8 cellular contexts compared by ENCODE assay signal in the genomic region with DNA sequence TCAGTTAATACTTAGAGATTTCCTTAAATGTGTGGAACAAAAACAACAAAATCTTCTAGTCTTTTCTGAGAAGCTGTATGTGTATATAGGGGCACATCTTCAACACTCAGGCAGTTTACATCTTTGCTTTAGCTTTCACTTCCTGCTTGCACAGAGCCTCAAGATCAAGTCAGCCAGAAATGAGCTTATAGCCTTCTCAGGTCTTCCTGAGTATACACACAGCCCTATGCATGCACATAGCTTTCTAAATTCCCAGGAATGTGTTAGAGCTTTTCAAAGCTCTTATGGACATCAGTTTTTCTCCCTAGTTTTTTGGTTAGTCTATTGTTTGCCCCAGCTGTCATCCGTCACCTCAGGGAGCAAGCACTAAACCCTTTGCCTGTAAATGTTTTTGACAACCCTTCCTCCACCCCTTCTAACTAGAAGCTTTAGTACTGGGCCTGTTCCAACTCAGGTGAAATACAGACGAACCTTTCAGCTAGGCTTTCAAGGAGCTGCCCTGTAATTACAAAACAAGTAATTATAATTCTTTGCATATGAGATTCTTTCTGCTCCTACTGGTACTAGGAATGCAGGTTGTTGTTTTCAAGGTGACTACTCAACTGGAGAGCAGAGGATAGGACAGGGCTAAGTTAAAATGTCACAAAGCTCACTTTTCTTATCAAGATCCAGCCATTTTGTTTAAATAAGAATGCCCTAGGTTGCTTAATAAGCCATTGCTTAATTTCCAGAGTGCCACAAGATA. TPM values are rescaled to one million over a fixed set of nuclear protein-coding genes. Genes with fewer than 3 reads are reported as not detected.
DNase-seq lines count a peak whose midpoint lies in the region; ATAC-seq, FAIRE-seq and TF ChIP-seq lines count a peak whose summit lies in the region.

No MANE protein-coding gene starts in this region.

- no peak for TF ChIP-seq CTCF in CD8-positive, alpha-beta T cell (IDR thresholded peaks at IDR 0.05)
- TF ChIP-seq CTCF in body of pancreas (IDR thresholded peaks at IDR 0.05) = no peak
- TF ChIP-seq CTCF in Calu3 (IDR thresholded peaks at IDR 0.05; ENCODE audit: unreplicated experiment) = no peak

- intact Hi-C loops in CD8-positive, alpha-beta T cell (cut with DNase I, micrococcal nuclease) = no loop called here
- intact Hi-C loops in body of pancreas (cut with DNase I) (no loop called here), Calu3 (cut with micrococcal nuclease; ENCODE audit: unreplicated experiment) (no loop called here)

- peaks cover 18% of the 10 kb centered on the region for H3K4me1 Mint-ChIP-seq in CD8-positive, alpha-beta T cell (ENCODE audit: low read depth)
- H3K4me1 Mint-ChIP-seq in Calu3 (ENCODE audit: low read depth, unreplicated experiment) = no peaks in the 10 kb centered on the region

- CTCF ChIA-PET in CD8-positive, alpha-beta T cell (lab: Charles Lee) = interaction anchor here (0.7 to 1.1 kb wide), 2 partner anchors 26 to 29 kb away, joined by 3 read pairs; no protein-coding TSS in a partner anchor
- CTCF ChIA-PET in Calu3 (lab: Charles Lee) = interaction anchor here (0.6 kb wide), 1 partner anchor 17 kb away, joined by 3 read pairs; no protein-coding TSS in a partner anchor

- no peaks in the 10 kb centered on the region for H3K36me3 ChIP-seq in CD8-positive, alpha-beta T cell (ENCODE audit: insufficient read depth, low read length)
- no peaks in the 10 kb centered on the region for H3K36me3 ChIP-seq in body of pancreas (replicated peaks in 1 of 2; ENCODE audit: insufficient read depth in 1 of 2, low read depth in 2 of 2)

- no peaks in the 10 kb centered on the region for H3K27me3 Mint-ChIP-seq in CD8-positive, alpha-beta T cell (ENCODE audit: low read depth)
- H3K27me3 Mint-ChIP-seq in Calu3 (ENCODE audit: unreplicated experiment) = no peaks in the 10 kb centered on the region

- no TSS peak for BruUV-seq in Calu3 (replicated peaks; lab: Mats Ljungman, UMichigan)

- peaks cover 9% of the 10 kb centered on the region for H3K36me3 Mint-ChIP-seq in CD8-positive, alpha-beta T cell
- H3K36me3 Mint-ChIP-seq in Calu3 (ENCODE audit: insufficient read depth, unreplicated experiment) = no peaks in the 10 kb centered on the region

- H3K27me3 ChIP-seq in CD8-positive, alpha-beta T cell (ENCODE audit: insufficient read depth, low read length) = no peaks in the 10 kb centered on the region
- no peaks in the 10 kb centered on the region for H3K27me3 ChIP-seq in body of pancreas

- H3K4me1 ChIP-seq in CD8-positive, alpha-beta T cell (ENCODE audit: insufficient read depth, low read length) = peaks cover 16% of the 10 kb centered on the region
- H3K4me1 ChIP-seq in body of pancreas = peaks cover 12% of the 10 kb centered on the region

- no peak for DNase-seq in CD8-positive, alpha-beta T cell
- no peak for DNase-seq in GM19239 (ENCODE audit: insufficient read length, low spot score)
- DNase-seq in body of pancreas = no peak
- no peak for DNase-seq in NCI-H1092 treated with DMSO at 0.1 percent for 48 hours (lab: John Stamatoyannopoulos, UW)
- no peak for DNase-seq in hypothalamus (lab: John Stamatoyannopoulos, UW)
- no peak for DNase-seq in Calu3
- no peak for DNase-seq in activated effector memory CD4-positive, alpha-beta T cell treated with anti-CD3 and anti-CD28 coated beads, Interleukin-2, amount 50 U/mL, for 16 hours

- peak; percentile 91 for FAIRE-seq in GM19239 (lab: Jason Lieb, UNC)

- H3K9me3 Mint-ChIP-seq in CD8-positive, alpha-beta T cell = peaks cover 9% of the 10 kb centered on the region
- H3K9me3 Mint-ChIP-seq in Calu3 (ENCODE audit: low read depth, unreplicated experiment) = no peaks in the 10 kb centered on the region

- TF ChIP-seq POLR2A in body of pancreas (IDR thresholded peaks at IDR 0.05) = no peak

- peak overlapping the region; percentile 5 for H3K27ac ChIP-seq in CD8-positive, alpha-beta T cell (ENCODE audit: low read depth, low read length)
- H3K27ac ChIP-seq in body of pancreas = peak overlapping the region in 3 of 4 donors; percentile 37 to 62 (median 55)

- H3K9me3 ChIP-seq in CD8-positive, alpha-beta T cell (ENCODE audit: low read length) = no peaks in the 10 kb centered on the region
- H3K9me3 ChIP-seq in body of pancreas = peaks cover 0 to 7% (median 0%) of the 10 kb centered on the region in 3 donors

- H3K4me3 Mint-ChIP-seq in CD8-positive, alpha-beta T cell = peak overlapping the region; percentile 27
- no peak overlapping the region for H3K4me3 Mint-ChIP-seq in Calu3 (ENCODE audit: low read depth, unreplicated experiment)

- WGBS in body of pancreas, 2 donors = 30 to 40% methylated on average over 2 of the region's 2 CpGs

- H3K27ac Mint-ChIP-seq in CD8-positive, alpha-beta T cell = peak overlapping the region; percentile 88
- no peak overlapping the region for H3K27ac Mint-ChIP-seq in Calu3 (ENCODE audit: unreplicated experiment)

- POLR2A ChIA-PET in CD8-positive, alpha-beta T cell (lab: Charles Lee) = interaction anchor here (1.1 to 2.0 kb wide), 2 partner anchors 8 to 23 kb away, joined by 3 to 15 read pairs; partner anchors contain the start of gene MTMR10

- peak; percentile 65 for ATAC-seq in CD8-positive, alpha-beta T cell
- ATAC-seq in HG03159 (IDR thresholded peaks at IDR 0.05; ENCODE audit: unreplicated experiment) (peak; percentile 84), body of pancreas (peak; percentile 74)

- H3K4me3 ChIP-seq in CD8-positive, alpha-beta T cell (ENCODE audit: low read depth, low read length) = no peak overlapping the region
- H3K4me3 ChIP-seq in body of pancreas = no peak overlapping the region

RNA-seq across cellular contexts. Expression of gene MTMR10, which starts 22.6 kb away (rescaled TPM):
- total RNA-seq in CD8-positive, alpha-beta T cell = 10 to 100 TPM; 54.7 to 56.4 TPM
- total RNA-seq in body of pancreas = 10 to 100 TPM; 14.5 to 22.3 TPM
- 4.7 and 5.0 TPM in 2 replicates for total RNA-seq in Calu3 (2022)
